Comparison of ENCODE assay signal across 8 cellular contexts in genomic region chr11:6418199-6418957, GRCh38. TPM values are rescaled to one million over a fixed set of nuclear protein-coding genes. Genes with fewer than 3 reads are reported as not detected.
DNase-seq lines count a peak whose midpoint lies in the region; ATAC-seq, FAIRE-seq and TF ChIP-seq lines count a peak whose summit lies in the region.

No MANE protein-coding gene starts in this region.

- TF ChIP-seq CTCF in BJ (IDR thresholded peaks at IDR 0.05; ENCODE audit: insufficient read depth, low read depth, low read length): no peak
- TF ChIP-seq CTCF in K562 (IDR thresholded peaks at IDR 0.05 in 2 of 3, conservative IDR thresholded peaks at IDR 0.05 in 1 of 3; ENCODE audit: insufficient read depth in 2 of 3, low read depth in 1 of 3, low read length in 3 of 3): no peak
- TF ChIP-seq CTCF in right lobe of liver (IDR thresholded peaks at IDR 0.05): no peak

- H3K4me2 ChIP-seq in K562 (ENCODE audit: insufficient read depth, low read length): peak overlapping the region; percentile 73

- H3K4me1 ChIP-seq in K562 (replicated peaks in 1 of 2; ENCODE audit: control insufficient read depth in 2 of 2, insufficient read depth in 2 of 2, low read length in 2 of 2) (peaks cover 4 to 15% of the 10 kb centered on the region in 2 experiments; a peak in 4 of 5 replicates), right lobe of liver (peaks cover 0 to 8% (median 3%) of the 10 kb centered on the region in 4 donors)

- TF ChIP-seq RAD21 in K562 (CRISPR knock-in tag; conservative IDR thresholded peaks at IDR 0.05 in 1 of 2, IDR thresholded peaks at IDR 0.05 in 1 of 2): no peak

- no TSS peak for BruUV-seq in K562 (replicated peaks; lab: Mats Ljungman, UMichigan)

- no peak for FAIRE-seq in K562 (lab: Jason Lieb, UNC)
- no peak for FAIRE-seq in urothelium cell line (lab: Jason Lieb, UNC)

- in situ Hi-C loops in K562 (cut with MboI): no loop called here

- TF ChIP-seq EP300 in K562 (IDR thresholded peaks at IDR 0.05; ENCODE audit: low read length): no peak

- no peaks in the 10 kb centered on the region for H3K79me2 ChIP-seq in K562 (ENCODE audit: control insufficient read depth, insufficient read depth, low read length)

- POLR2A ChIA-PET in BJ (lab: Charles Lee) (no interaction called here), K562 (lab: Yijun Ruan, JAX) (interaction anchor here (0.5 to 2.4 kb wide), 7 partner anchors 9 to 68 kb away, joined by 3 to 11 read pairs (median 4); partner anchors contain the start of gene TRIM3)

- intact Hi-C loops in K562 (cut with micrococcal nuclease) (no loop called here), right lobe of liver (cut with DNase I) (no loop called here)

- DNase-seq in BJ (ENCODE audit: low read depth): no peak
- peak; percentile 86 for DNase-seq in H7
- no peak for DNase-seq in K562 (ENCODE audit: extremely low read depth in 1 of 4, low spot score in 3 of 4)
- DNase-seq in right lobe of liver: no peak
- DNase-seq in urothelium cell line (ENCODE audit: low spot score): peak; percentile 30
- DNase-seq in AG08395 (ENCODE audit: low spot score): no peak
- no peak for DNase-seq in stimulated activated CD4-positive, alpha-beta T cell treated with anti-CD3 and anti-CD28 coated beads, Interleukin-12 subunit alpha, Interleukin-12 subunit beta, amount 100 ng/mL, for 4 hours

- no peaks in the 10 kb centered on the region for H3K9me1 ChIP-seq in K562 (ENCODE audit: control insufficient read depth, insufficient read depth, low read length)

- TF ChIP-seq POLR2A in K562 (conservative IDR thresholded peaks at IDR 0.05): no peak
- TF ChIP-seq POLR2A in right lobe of liver (IDR thresholded peaks at IDR 0.05): no peak

- 0 out of 2 replicates have a peak, but pooled peaks cover 1% of the 10 kb centered on the region for H3K36me3 ChIP-seq in BJ (ENCODE audit: control insufficient read depth, insufficient read depth, low read length)
- H3K36me3 ChIP-seq in H7 (replicated peaks; ENCODE audit: control insufficient read depth, insufficient read depth, low read length): no peaks in the 10 kb centered on the region; the same call in 1 of the 2 replicates
- H3K36me3 ChIP-seq in K562 (ENCODE audit: control insufficient read depth, insufficient read depth, low read length): no peaks in the 10 kb centered on the region
- no peaks in the 10 kb centered on the region for H3K36me3 ChIP-seq in right lobe of liver

- H3K4me3 ChIP-seq in BJ (ENCODE audit: low read depth, low read length) (peak overlapping the region; percentile 87), H7 (ENCODE audit: insufficient read depth, low read depth, low read length) (peak overlapping the region; percentile 82), K562 (peak overlapping the region; percentile 85), right lobe of liver (peak overlapping the region; percentile 82 to 91 (median 83))

- H3K9ac ChIP-seq in K562 (ENCODE audit: insufficient read depth in 1 of 2, low read depth in 2 of 2, low read length in 2 of 2): peak overlapping the region; percentile 65 to 93; a peak in 2 of 4 replicates

- 0 out of 2 replicates have a peak, but pooled peaks cover 3% of the 10 kb centered on the region for H4K20me1 ChIP-seq in K562 (replicated peaks; ENCODE audit: control insufficient read depth, insufficient read depth, low read length)

- CTCF ChIA-PET in BJ (lab: Yijun Ruan, JAX) (interaction anchor here (0.6 to 2.8 kb wide), 9 partner anchors 8 to 172 kb away, joined by 3 to 14 read pairs (median 3); no protein-coding TSS in a partner anchor), K562 (lab: Yijun Ruan, JAX; ENCODE audit: low intra/inter-chr PET ratio) (no interaction called here)

- H3K27ac ChIP-seq in K562 (ENCODE audit: extremely low read depth, low read depth, low read length) (no peak overlapping the region), right lobe of liver (peak overlapping the region; percentile 57 to 76 (median 62))

- no peak overlapping the region for H2AFZ ChIP-seq in K562 (ENCODE audit: low read depth, low read length)

- H3K27me3 ChIP-seq in BJ (ENCODE audit: control insufficient read depth, insufficient read depth, low read length) (peaks cover 4% of the 10 kb centered on the region), H7 (ENCODE audit: control insufficient read depth, insufficient read depth, low read length) (peaks cover 11% of the 10 kb centered on the region), K562 (ENCODE audit: control insufficient read depth in 2 of 2, insufficient read depth in 2 of 2, low read length in 2 of 2) (peaks cover 44 to 53% of the 10 kb centered on the region in 2 experiments), right lobe of liver (no peaks in the 10 kb centered on the region)

- 42% methylated on average over 10 of the region's 40 CpGs for WGBS in K562 (ENCODE audit: insufficient coverage, low coverage, missing lambda C conversion rate)
- WGBS in right lobe of liver (ENCODE audit: insufficient coverage, low coverage, low lambda C conversion rate, missing lambda C conversion rate): 49% methylated on average over 6 of the region's 40 CpGs

- H3K9me3 ChIP-seq in K562 (replicated peaks; ENCODE audit: control insufficient read depth, insufficient read depth, low read depth, low read length) (no peaks in the 10 kb centered on the region; the same call in 1 of the 2 replicates), right lobe of liver (no peaks in the 10 kb centered on the region)

- ATAC-seq in K562: no peak; the same call in 2 of the 3 replicates
- peak; percentile 7 to 25 (median 14) for ATAC-seq in right lobe of liver
- no peak for ATAC-seq in GM18520 (IDR thresholded peaks at IDR 0.05; ENCODE audit: unreplicated experiment)

RNA-seq across cellular contexts. Expression of gene APBB1, which starts 0.5 kb away (rescaled TPM):
- 39.5 and 62.5 TPM in 2 replicates for polyA plus RNA-seq in BJ (2011; rRNA removed)
- 43.4 and 61.6 TPM in 2 replicates for polyA minus RNA-seq in BJ (2011; rRNA and poly(A)+ RNA removed)
- 42.5 and 57.2 TPM in 2 replicates for total RNA-seq in H7 (2014; rRNA removed; shearing (Covaris generic))
- total RNA-seq in K562 (2011; cell fraction: chromatin; rRNA removed; ENCODE audit: low replicate concordance): 1.4 TPM in 1 of 2 replicates, not detected in the other
- 0.39 and 1.3 TPM in 2 replicates for total RNA-seq in K562 (2011; cell fraction: nucleolus; rRNA removed)
- total RNA-seq in K562 (2011; cell fraction: nucleoplasm; rRNA removed): 0.44 TPM in 1 of 2 replicates, not detected in the other
- total RNA-seq in K562 (2014; rRNA removed): 0.73 and 0.98 TPM in 2 replicates
- 0.18 and 0.41 TPM in 2 replicates for total RNA-seq in K562 (2014; rRNA removed; fragmentation: Illumina TruSeq; extraction: Trizol)
- 0.11 and 0.15 TPM in 2 replicates for total RNA-seq in K562 (2015; rRNA removed; fragmentation: Illumina TruSeq; extraction: Trizol)
- 0.60 and 0.63 TPM in 2 replicates for total RNA-seq in K562 (2021)
- 0.20 and 0.40 TPM in 2 replicates for polyA plus RNA-seq in K562 (2011; rRNA removed)
- 0.24 and 0.88 TPM in 2 replicates for polyA plus RNA-seq in K562 (2011; cell fraction: cytosol; rRNA removed)
- 0.48 and 1.3 TPM in 2 replicates for polyA plus RNA-seq in K562 (2011; cell fraction: nucleus; rRNA removed)
- 0.36 and 1.1 TPM in 2 replicates for polyA plus RNA-seq in K562 (2012)
- 0.46 and 0.47 TPM in 2 replicates for polyA plus RNA-seq in K562 (2014; fragmentation: Illumina TruSeq; extraction: Trizol)
- under 1 TPM; 0.04 to 0.11 TPM for polyA plus RNA-seq in K562 (2014; fragmentation: Nextera tagmentation; extraction: Ambion mirVana)
- 0.34 and 0.44 TPM in 2 replicates for polyA plus RNA-seq in K562 (2014; rRNA removed)
- 0.39 and 0.42 TPM in 2 replicates for polyA minus RNA-seq in K562 (2011; rRNA and poly(A)+ RNA removed)
- 0.38 TPM in 1 of 2 replicates, not detected in the other for polyA minus RNA-seq in K562 (2011; cell fraction: cytosol; rRNA and poly(A)+ RNA removed)
- 0.54 and 0.56 TPM in 2 replicates for polyA minus RNA-seq in K562 (2011; cell fraction: nucleus; rRNA and poly(A)+ RNA removed)
- total RNA-seq in right lobe of liver: 1 to 10 TPM; 3.3 to 5.6 (median 3.8) TPM

RNA-seq across cellular contexts. Expression of gene HPX, which starts 22.4 kb away (rescaled TPM):
- polyA plus RNA-seq in BJ (2011; rRNA removed) (0.82 and 0.87 TPM in 2 replicates), K562 (2011; rRNA removed) (0.24 and 0.29 TPM in 2 replicates), K562 (2014; fragmentation: Illumina TruSeq; extraction: Trizol) (0.12 and 0.71 TPM in 2 replicates), K562 (2014; fragmentation: Nextera tagmentation; extraction: Ambion mirVana) (under 1 TPM; 0.79 to 0.94 TPM), K562 (2014; rRNA removed) (0.57 and 0.69 TPM in 2 replicates)
- polyA minus RNA-seq in BJ (2011; rRNA and poly(A)+ RNA removed): 1.8 and 2.0 TPM in 2 replicates
- total RNA-seq in H7 (2014; rRNA removed; shearing (Covaris generic)): 3.2 TPM in 1 of 2 replicates, not detected in the other
- total RNA-seq in K562 (2011; cell fraction: chromatin; rRNA removed; ENCODE audit: low replicate concordance): not detected in 2 replicates
- total RNA-seq in K562 (2011; cell fraction: nucleolus; rRNA removed): 0.39 and 0.50 TPM in 2 replicates
- 0.37 TPM in 1 of 2 replicates, not detected in the other for total RNA-seq in K562 (2011; cell fraction: nucleoplasm; rRNA removed)
- total RNA-seq in K562 (2014; rRNA removed) (0.49 TPM in 1 of 2 replicates, not detected in the other), K562 (2014; rRNA removed; fragmentation: Illumina TruSeq; extraction: Trizol) (0.16 and 0.29 TPM in 2 replicates), K562 (2015; rRNA removed; fragmentation: Illumina TruSeq; extraction: Trizol) (0.14 and 0.15 TPM in 2 replicates), K562 (2021) (1.2 and 1.4 TPM in 2 replicates), right lobe of liver (1,000 to 10,000 TPM; 3,555 to 5,250 (median 4,456) TPM)
- polyA plus RNA-seq in K562 (2011; cell fraction: cytosol; rRNA removed): 0.56 and 0.61 TPM in 2 replicates
- 0.57 and 0.65 TPM in 2 replicates for polyA plus RNA-seq in K562 (2011; cell fraction: nucleus; rRNA removed)
- 0.48 and 0.55 TPM in 2 replicates for polyA plus RNA-seq in K562 (2012)
- polyA minus RNA-seq in K562 (2011; rRNA and poly(A)+ RNA removed): 0.24 TPM in 1 of 2 replicates, not detected in the other
- not detected in 2 replicates for polyA minus RNA-seq in K562 (2011; cell fraction: cytosol; rRNA and poly(A)+ RNA removed)
- 0.22 TPM in 1 of 2 replicates, not detected in the other for polyA minus RNA-seq in K562 (2011; cell fraction: nucleus; rRNA and poly(A)+ RNA removed)

RNA-seq across cellular contexts. Expression of gene SMPD1, which starts 28.1 kb away (rescaled TPM):
- polyA plus RNA-seq in BJ (2011; rRNA removed): 76.1 and 118 TPM in 2 replicates
- polyA minus RNA-seq in BJ (2011; rRNA and poly(A)+ RNA removed): 43.3 and 56.4 TPM in 2 replicates
- total RNA-seq in H7 (2014; rRNA removed; shearing (Covaris generic)): 6.2 and 13.3 TPM in 2 replicates
- 8.8 and 28.1 TPM in 2 replicates for total RNA-seq in K562 (2011; cell fraction: chromatin; rRNA removed; ENCODE audit: low replicate concordance)
- 25.3 and 28.3 TPM in 2 replicates for total RNA-seq in K562 (2011; cell fraction: nucleolus; rRNA removed)
- 17.6 and 20.9 TPM in 2 replicates for total RNA-seq in K562 (2011; cell fraction: nucleoplasm; rRNA removed)
- total RNA-seq in K562 (2014; rRNA removed): 5.1 and 5.2 TPM in 2 replicates
- total RNA-seq in K562 (2014; rRNA removed; fragmentation: Illumina TruSeq; extraction: Trizol): 1.9 and 2.8 TPM in 2 replicates
- total RNA-seq in K562 (2015; rRNA removed; fragmentation: Illumina TruSeq; extraction: Trizol): 4.4 and 5.4 TPM in 2 replicates
- 8.7 and 9.9 TPM in 2 replicates for total RNA-seq in K562 (2021)
- polyA plus RNA-seq in K562 (2011; rRNA removed): 4.0 and 6.5 TPM in 2 replicates
- 6.9 and 9.9 TPM in 2 replicates for polyA plus RNA-seq in K562 (2011; cell fraction: cytosol; rRNA removed)
- 17.5 and 18.4 TPM in 2 replicates for polyA plus RNA-seq in K562 (2011; cell fraction: nucleus; rRNA removed)
- 9.9 and 26.6 TPM in 2 replicates for polyA plus RNA-seq in K562 (2012)
- 7.6 and 9.1 TPM in 2 replicates for polyA plus RNA-seq in K562 (2014; fragmentation: Illumina TruSeq; extraction: Trizol)
- 1 to 10 TPM in 1 of 2 experiments, under 1 TPM in 1; 0.90 to 1.8 TPM for polyA plus RNA-seq in K562 (2014; fragmentation: Nextera tagmentation; extraction: Ambion mirVana)
- 5.9 and 8.0 TPM in 2 replicates for polyA plus RNA-seq in K562 (2014; rRNA removed)
- 3.8 and 4.1 TPM in 2 replicates for polyA minus RNA-seq in K562 (2011; rRNA and poly(A)+ RNA removed)
- polyA minus RNA-seq in K562 (2011; cell fraction: cytosol; rRNA and poly(A)+ RNA removed): 5.3 and 6.4 TPM in 2 replicates
- 5.1 and 6.3 TPM in 2 replicates for polyA minus RNA-seq in K562 (2011; cell fraction: nucleus; rRNA and poly(A)+ RNA removed)
- 10 to 100 TPM; 45.3 to 77.9 (median 57.3) TPM for total RNA-seq in right lobe of liver

RNA-seq across cellular contexts. Expression of gene TRIM3, which starts 55.4 kb away (rescaled TPM):
- polyA plus RNA-seq in BJ (2011; rRNA removed): 8.2 and 10.4 TPM in 2 replicates
- 8.8 and 12.8 TPM in 2 replicates for polyA minus RNA-seq in BJ (2011; rRNA and poly(A)+ RNA removed)
- 18.3 and 24.9 TPM in 2 replicates for total RNA-seq in H7 (2014; rRNA removed; shearing (Covaris generic))
- total RNA-seq in K562 (2011; cell fraction: chromatin; rRNA removed; ENCODE audit: low replicate concordance): 19.0 and 30.8 TPM in 2 replicates
- total RNA-seq in K562 (2011; cell fraction: nucleolus; rRNA removed): 22.5 and 25.3 TPM in 2 replicates
- total RNA-seq in K562 (2011; cell fraction: nucleoplasm; rRNA removed): 20.2 and 20.7 TPM in 2 replicates
- 3.0 and 11.6 TPM in 2 replicates for total RNA-seq in K562 (2014; rRNA removed)
- 2.7 and 3.8 TPM in 2 replicates for total RNA-seq in K562 (2014; rRNA removed; fragmentation: Illumina TruSeq; extraction: Trizol)
- 4.8 and 5.2 TPM in 2 replicates for total RNA-seq in K562 (2015; rRNA removed; fragmentation: Illumina TruSeq; extraction: Trizol)
- total RNA-seq in K562 (2021): 6.4 and 6.8 TPM in 2 replicates
- polyA plus RNA-seq in K562 (2011; rRNA removed): 4.8 and 6.2 TPM in 2 replicates
- 4.5 and 5.7 TPM in 2 replicates for polyA plus RNA-seq in K562 (2011; cell fraction: cytosol; rRNA removed)
- polyA plus RNA-seq in K562 (2011; cell fraction: nucleus; rRNA removed): 36.0 and 59.3 TPM in 2 replicates
- polyA plus RNA-seq in K562 (2012): 6.2 and 9.0 TPM in 2 replicates
- 4.7 and 5.6 TPM in 2 replicates for polyA plus RNA-seq in K562 (2014; fragmentation: Illumina TruSeq; extraction: Trizol)
- polyA plus RNA-seq in K562 (2014; fragmentation: Nextera tagmentation; extraction: Ambion mirVana): under 1 TPM; 0.45 to 0.81 TPM
- 9.2 and 10.4 TPM in 2 replicates for polyA plus RNA-seq in K562 (2014; rRNA removed)
- 2.7 and 4.7 TPM in 2 replicates for polyA minus RNA-seq in K562 (2011; rRNA and poly(A)+ RNA removed)
- polyA minus RNA-seq in K562 (2011; cell fraction: cytosol; rRNA and poly(A)+ RNA removed): 1.6 and 1.7 TPM in 2 replicates
- polyA minus RNA-seq in K562 (2011; cell fraction: nucleus; rRNA and poly(A)+ RNA removed): 10.3 and 14.0 TPM in 2 replicates
- total RNA-seq in right lobe of liver: 1 to 10 TPM; 5.0 to 8.9 (median 6.7) TPM

Comparison
In these comparisons a context has a peak if more than half of its experiments do, and no peak if none do; other contexts are left out.
1. DNase-seq: peak in H7 (single experiment) and urothelium cell line (single experiment); none in BJ (single experiment), K562 (0 of 4), right lobe of liver (0 of 3), AG08395 (single experiment) and stimulated activated CD4-positive, alpha-beta T cell treated with anti-CD3 and anti-CD28 coated beads, Interleukin-12 subunit alpha, Interleukin-12 subunit beta, amount 100 ng/mL, for 4 hours (single experiment).
2. ATAC-seq: peak in right lobe of liver (4 of 4); none in K562 (single experiment) and GM18520 (single experiment).
3. RNA of gene HPX, which starts 22.4 kb away (total RNA-seq): 3,555 to 5,250 TPM in right lobe of liver; 3.2 TPM in H7 and 0.14 to 1.4 TPM in K562; every median in the first group is over 100 times any median in the second.
4. Peak in every context shown above with its lines, with median percentiles within 50 percentile points of each other: H3K4me3 ChIP-seq.